ENCODE assay signal across 8 cellular contexts in genomic region chr4:173170210-173170778, GRCh38. TPM values are rescaled to one million over a fixed set of nuclear protein-coding genes. Genes with fewer than 3 reads are reported as not detected.
DNase-seq lines count a peak whose midpoint lies in the region; ATAC-seq lines count a peak whose summit lies in the region.

No MANE protein-coding gene starts in this region.

- peaks cover 42% of the 10 kb centered on the region for H3K4me1 Mint-ChIP-seq in T-helper 2 cell treated with Interferon-gamma antibody and Interleukin-4, amounts not matched to agents 5 μg/mL and 100 μg/mL, for 36 hours (ENCODE audit: low read depth)

- H3K36me3 Mint-ChIP-seq in T-helper 2 cell treated with Interferon-gamma antibody and Interleukin-4, amounts not matched to agents 5 μg/mL and 100 μg/mL, for 36 hours (ENCODE audit: low read depth), result no peaks in the 10 kb centered on the region
- H3K36me3 Mint-ChIP-seq in activated naive CD4-positive, alpha-beta T cell treated with anti-CD3 and anti-CD28 coated beads, Interleukin-2, amount 50 U/mL, for 72 hours, result peaks cover 0 to 6% of the 10 kb centered on the region in 2 donors

- no peaks in the 10 kb centered on the region for H3K9me3 Mint-ChIP-seq in T-helper 2 cell treated with Interferon-gamma antibody and Interleukin-4, amounts not matched to agents 5 μg/mL and 100 μg/mL, for 36 hours
- H3K9me3 Mint-ChIP-seq in activated naive CD4-positive, alpha-beta T cell treated with anti-CD3 and anti-CD28 coated beads, Interleukin-2, amount 50 U/mL, for 72 hours, result no peaks in the 10 kb centered on the region

- H3K27ac ChIP-seq in substantia nigra (ENCODE audit: low read depth, low read length, poor library complexity, severe bottlenecking), result peak overlapping the region; percentile 85

- peak overlapping the region; percentile 88 for H3K4me3 Mint-ChIP-seq in T-helper 2 cell treated with Interferon-gamma antibody and Interleukin-4, amounts not matched to agents 5 μg/mL and 100 μg/mL, for 36 hours

- H3K27me3 Mint-ChIP-seq in T-helper 2 cell treated with Interferon-gamma antibody and Interleukin-4, amounts not matched to agents 5 μg/mL and 100 μg/mL, for 36 hours (ENCODE audit: low read depth), result no peaks in the 10 kb centered on the region

- DNase-seq in T-helper 2 cell treated with Interferon-gamma antibody and Interleukin-4, amounts not matched to agents 5 μg/mL and 100 μg/mL, for 36 hours (ENCODE audit: low spot score), result no peak
- no peak for DNase-seq in T-helper 2 cell
- no peak for DNase-seq in activated naive CD4-positive, alpha-beta T cell treated with anti-CD3 and anti-CD28 coated beads, Interleukin-2, amount 50 U/mL, for 72 hours (ENCODE audit: low spot score in 2 of 2)
- peak; percentile 28 for DNase-seq in iris pigment epithelial cell (ENCODE audit: low read depth)
- DNase-seq in substantia nigra (lab: John Stamatoyannopoulos, UW), result no peak
- no peak for DNase-seq in NCI-H1048 (lab: John Stamatoyannopoulos, UW)
- no peak for DNase-seq in hypothalamus (lab: John Stamatoyannopoulos, UW)

- ATAC-seq in activated naive CD4-positive, alpha-beta T cell treated with anti-CD3 and anti-CD28 coated beads, Interleukin-2, amount 50 U/mL, for 72 hours, result no peak
- ATAC-seq in HG03159 (IDR thresholded peaks at IDR 0.05; ENCODE audit: unreplicated experiment), result no peak

- H3K27ac Mint-ChIP-seq in T-helper 2 cell treated with Interferon-gamma antibody and Interleukin-4, amounts not matched to agents 5 μg/mL and 100 μg/mL, for 36 hours, result peak overlapping the region; percentile 76
- H3K27ac Mint-ChIP-seq in activated naive CD4-positive, alpha-beta T cell treated with anti-CD3 and anti-CD28 coated beads, Interleukin-2, amount 50 U/mL, for 72 hours, result peak overlapping the region; percentile 48 to 85

RNA-seq across cellular contexts. Expression of gene GALNT7, which starts 1.7 kb away (rescaled TPM):
- total RNA-seq in activated naive CD4-positive, alpha-beta T cell treated with anti-CD3 and anti-CD28 coated beads, Interleukin-2, amount 50 U/mL, for 72 hours, result 10 to 100 TPM in 1 of 2 donors, 1 to 10 TPM in 1; 8.8 to 10.2 TPM
